In genomic region chr19:14786421-14786851, GRCh38 we compare ENCODE assay signal across 9 cellular contexts. TPM values are rescaled to one million over a fixed set of nuclear protein-coding genes. Genes with fewer than 3 reads are reported as not detected.
A peak's percentile ranks its signal among the peaks of the same experiment; 100 is the strongest.
DNase-seq lines count a peak whose midpoint lies in the region; ATAC-seq and TF ChIP-seq lines count a peak whose summit lies in the region.
"Had no signal": no experiment of that assay in that cellular context is flagged by ENCODE, and none has a peak within 500 bp of the region (broad histone marks: within the 10 kb centered on the region; RNA-seq: fewer than 3 reads in every experiment).

No MANE protein-coding gene starts in this region.

- peaks cover 15% of the 10 kb centered on the region for H3K27me3 Mint-ChIP-seq in activated naive CD4-positive, alpha-beta T cell treated with anti-CD3 and anti-CD28 coated beads for 36 hours (ENCODE audit: low read depth)

- H3K4me2 ChIP-seq in HCT116 (ENCODE audit: low read length): peak overlapping the region; percentile 71

- no peaks in the 10 kb centered on the region for H3K36me3 Mint-ChIP-seq in activated naive CD4-positive, alpha-beta T cell treated with anti-CD3 and anti-CD28 coated beads for 36 hours (ENCODE audit: low read depth)

- intact Hi-C loops in HCT116 (cut with micrococcal nuclease): loop anchor here (2.0 kb wide), 1 partner anchor 364 kb away; no protein-coding TSS in a partner anchor
- intact Hi-C loops in activated naive CD4-positive, alpha-beta T cell treated with anti-CD3 and anti-CD28 coated beads for 36 hours (cut with micrococcal nuclease): loop anchor here (2.0 kb wide), 1 partner anchor 102 kb away; no protein-coding TSS in a partner anchor

- RAD21 ChIA-PET in HCT116 (lab: Charles Lee; ENCODE audit: low non-redundant PET in 1 of 2, low total read pairs in 2 of 2, uncharacterized antibody in 2 of 2, unreplicated experiment in 2 of 2): interaction anchor here in 1 of 2 experiments (1.5 kb wide), 1 partner anchor 103 kb away, joined by 4 read pairs; no protein-coding TSS in a partner anchor

- H3K9me3 ChIP-seq in BE2C (no peaks in the 10 kb centered on the region), HCT116 (ENCODE audit: control insufficient read depth in 1 of 2, insufficient read depth in 1 of 2, low read depth in 1 of 2, low read length in 2 of 2) (no peaks in the 10 kb centered on the region), upper lobe of left lung (no peaks in the 10 kb centered on the region)

- no peak for TF ChIP-seq EP300 in upper lobe of left lung (IDR thresholded peaks at IDR 0.05)

- H3K4me1 ChIP-seq in BE2C (no peaks in the 10 kb centered on the region), HCT116 (ENCODE audit: control insufficient read depth in 1 of 2, insufficient read depth in 2 of 2, low read length in 2 of 2) (peaks cover 14 to 24% of the 10 kb centered on the region in 2 experiments; a peak in 3 of 4 replicates), upper lobe of left lung (peaks cover 0 to 13% (median 3%) of the 10 kb centered on the region in 4 donors)

- H3K27ac ChIP-seq in HCT116 (ENCODE audit: low read depth, low read length) (no peak overlapping the region), upper lobe of left lung (peak overlapping the region in 1 of 4 donors; percentile 64)

- no peaks in the 10 kb centered on the region for H3K79me2 ChIP-seq in HCT116 (ENCODE audit: insufficient read depth, low read length)

- no peak for TF ChIP-seq POLR2A in HCT116 (IDR thresholded peaks at IDR 0.05; ENCODE audit: borderline replicate concordance, extremely low read depth, insufficient read depth, insufficient read length)
- TF ChIP-seq POLR2A in upper lobe of left lung (IDR thresholded peaks at IDR 0.05): no peak

- no peaks in the 10 kb centered on the region for H3K36me3 ChIP-seq in BE2C
- no peaks in the 10 kb centered on the region for H3K36me3 ChIP-seq in HCT116 (ENCODE audit: control insufficient read depth in 1 of 2, insufficient read depth in 2 of 2, low read length in 2 of 2)
- H3K36me3 ChIP-seq in kidney epithelial cell (ENCODE audit: control insufficient read depth, insufficient read depth, low read length): no peaks in the 10 kb centered on the region
- H3K36me3 ChIP-seq in upper lobe of left lung: no peaks in the 10 kb centered on the region

- TF ChIP-seq CTCF in BE2C (IDR thresholded peaks at IDR 0.05; ENCODE audit: low read depth, low read length) (peak; percentile 56), HCT116 (IDR thresholded peaks at IDR 0.05 in 2 of 3, conservative IDR thresholded peaks at IDR 0.05 in 1 of 3; ENCODE audit: borderline replicate concordance in 1 of 3, insufficient read depth in 1 of 3, low read depth in 2 of 3, low read length in 2 of 3) (peak; percentile 70 to 95 (median 90); a peak in 5 of 6 replicates), kidney epithelial cell (IDR thresholded peaks at IDR 0.05; ENCODE audit: insufficient read depth, low read length, poor library complexity, severe bottlenecking) (peak; percentile 62), upper lobe of left lung (IDR thresholded peaks at IDR 0.05) (peak; percentile 52 to 69 (median 62))

- WGBS in upper lobe of left lung, 2 donors: 16 to 57% methylated on average over 6 to 15 of the region's 18 CpGs

- H3K4me3 Mint-ChIP-seq in activated naive CD4-positive, alpha-beta T cell treated with anti-CD3 and anti-CD28 coated beads for 36 hours: no peak overlapping the region

- POLR2A ChIA-PET in HCT116 (lab: Charles Lee): interaction anchor here (0.9 to 1.2 kb wide), 2 partner anchors 9 kb away, joined by 3 to 4 read pairs; no protein-coding TSS in a partner anchor

- peaks cover 2% of the 10 kb centered on the region for H3K9me3 Mint-ChIP-seq in activated naive CD4-positive, alpha-beta T cell treated with anti-CD3 and anti-CD28 coated beads for 36 hours

- ATAC-seq in HCT116 (peak; percentile 84), upper lobe of left lung (ENCODE audit: low FRiP score in 2 of 2) (peak in 1 of 2 donors; percentile 62), GM18517 (IDR thresholded peaks at IDR 0.05; ENCODE audit: unreplicated experiment) (no peak), HG03457 (IDR thresholded peaks at IDR 0.05; ENCODE audit: unreplicated experiment) (no peak)

- H3K27me3 ChIP-seq in BE2C (no peaks in the 10 kb centered on the region), HCT116 (ENCODE audit: insufficient read depth, low read length) (no peaks in the 10 kb centered on the region), kidney epithelial cell (ENCODE audit: control insufficient read depth, insufficient read depth, low read length) (no peaks in the 10 kb centered on the region), upper lobe of left lung (no peaks in the 10 kb centered on the region)

- no peak overlapping the region for H3K27ac Mint-ChIP-seq in activated naive CD4-positive, alpha-beta T cell treated with anti-CD3 and anti-CD28 coated beads for 36 hours

- no TSS peak for BruUV-seq in HCT116 (replicated peaks; lab: Mats Ljungman, UMichigan)

- peaks cover 15% of the 10 kb centered on the region for H3K4me1 Mint-ChIP-seq in activated naive CD4-positive, alpha-beta T cell treated with anti-CD3 and anti-CD28 coated beads for 36 hours (ENCODE audit: low read depth)

- DNase-seq in BE2C: peak; percentile 20
- no peak for DNase-seq in HCT116 (ENCODE audit: low read depth, low spot score)
- DNase-seq in activated naive CD4-positive, alpha-beta T cell treated with anti-CD3 and anti-CD28 coated beads for 36 hours: peak; percentile 32
- DNase-seq in kidney epithelial cell (ENCODE audit: low read depth): no peak
- peak; percentile 44 to 87 for DNase-seq in upper lobe of left lung
- no peak for DNase-seq in HCEC 1CT

- peak; percentile 85 for TF ChIP-seq RAD21 in HCT116 (IDR thresholded peaks at IDR 0.05; ENCODE audit: low read depth)

- peak overlapping the region; percentile 24 for H2AFZ ChIP-seq in HCT116 (ENCODE audit: low read depth, low read length, poor library complexity, severe bottlenecking)

- no peaks in the 10 kb centered on the region for H4K20me1 ChIP-seq in HCT116 (ENCODE audit: insufficient read depth)

- H3K4me3 ChIP-seq in BE2C (ENCODE audit: low read depth, low read length) (no peak overlapping the region), HCT116 (replicated peaks in 1 of 2; ENCODE audit: low read depth in 1 of 2, low read length in 2 of 2) (peak overlapping the region; percentile 22 to 39), kidney epithelial cell (ENCODE audit: low read depth, low read length) (no peak overlapping the region), upper lobe of left lung (no peak overlapping the region)

- no peaks in the 10 kb centered on the region for H3K9me2 ChIP-seq in HCT116 (ENCODE audit: insufficient read depth)

- no peak overlapping the region for H3K9ac ChIP-seq in HCT116 (ENCODE audit: low read length)

- CTCF ChIA-PET in HCT116 (lab: Charles Lee): interaction anchor here (0.8 to 2.8 kb wide), 13 partner anchors 9 to 375 kb away, joined by 3 to 15 read pairs (median 5); no protein-coding TSS in a partner anchor
- CTCF ChIA-PET in activated naive CD4-positive, alpha-beta T cell treated with anti-CD3 and anti-CD28 coated beads for 36 hours (lab: Charles Lee): interaction anchor here (0.6 to 2.7 kb wide), 11 partner anchors 9 to 241 kb away, joined by 3 to 12 read pairs (median 3); no protein-coding TSS in a partner anchor

TF ChIP-seq in HCT116, 20 proteins besides CTCF, POLR2A, EP300 and RAD21 (continues in another document):
- no peak for TF ChIP-seq CBX3 (IDR thresholded peaks at IDR 0.05; ENCODE audit: low read depth)
- TF ChIP-seq POLR2AphosphoS5 (IDR thresholded peaks at IDR 0.05; ENCODE audit: low read depth, low read length): no peak
- TF ChIP-seq TCF7L2 (IDR thresholded peaks at IDR 0.05; ENCODE audit: borderline replicate concordance, extremely low read depth, insufficient read depth, insufficient read length): no peak
- TF ChIP-seq ZBTB33 (IDR thresholded peaks at IDR 0.05; ENCODE audit: extremely low read depth, insufficient replicate concordance, low read length): no peak
- no peak for TF ChIP-seq ZFX (IDR thresholded peaks at IDR 0.05)
- TF ChIP-seq CEBPB (IDR thresholded peaks at IDR 0.05; ENCODE audit: low read depth): no peak

RNA-seq across cellular contexts. Expression of gene ADGRE2, which starts 8.1 kb away (rescaled TPM):
- not detected for polyA plus RNA-seq in BE2C (2012; ENCODE audit: insufficient read depth, insufficient read length, low read depth)
- total RNA-seq in HCT116 (2021; ENCODE audit: unreplicated experiment) (8.4 TPM), kidney epithelial cell (0.21 and 0.27 TPM in 2 replicates), upper lobe of left lung (10 to 100 TPM; 12.3 to 24.1 (median 18.1) TPM)
- polyA plus RNA-seq in HCT116 (2012): 6.8 TPM in 2 replicates
- total RNA-seq in activated naive CD4-positive, alpha-beta T cell treated with anti-CD3 and anti-CD28 coated beads for 36 hours: under 1 TPM; 0.40 to 0.45 TPM

RNA-seq across cellular contexts. Expression of gene OR7A5, which starts 48.5 kb away (rescaled TPM):
- polyA plus RNA-seq in BE2C (2012; ENCODE audit: insufficient read depth, insufficient read length, low read depth): not detected
- total RNA-seq in HCT116 (2021; ENCODE audit: unreplicated experiment): not detected
- not detected in 2 replicates for polyA plus RNA-seq in HCT116 (2012)
- not detected for total RNA-seq in activated naive CD4-positive, alpha-beta T cell treated with anti-CD3 and anti-CD28 coated beads for 36 hours
- total RNA-seq in kidney epithelial cell: not detected in 2 replicates
- total RNA-seq in upper lobe of left lung: not detected
- total RNA-seq: temporal lobe had no signal

RNA-seq across cellular contexts. Expression of gene OR7C1, which starts 48.5 kb away (rescaled TPM):
- 0.28 TPM for polyA plus RNA-seq in BE2C (2012; ENCODE audit: insufficient read depth, insufficient read length, low read depth)
- not detected for total RNA-seq in HCT116 (2021; ENCODE audit: unreplicated experiment)
- not detected in 2 replicates for polyA plus RNA-seq in HCT116 (2012)
- total RNA-seq in activated naive CD4-positive, alpha-beta T cell treated with anti-CD3 and anti-CD28 coated beads for 36 hours: not detected
- total RNA-seq in kidney epithelial cell: not detected in 2 replicates
- not detected for total RNA-seq in upper lobe of left lung
- total RNA-seq: temporal lobe had no signal

Comparison
In these comparisons a context has a peak if more than half of its experiments do, and no peak if none do; other contexts are left out.
1. DNase-seq: peak in BE2C (single experiment), activated naive CD4-positive, alpha-beta T cell treated with anti-CD3 and anti-CD28 coated beads for 36 hours (single experiment) and upper lobe of left lung (2 of 2); none in HCT116 (single experiment), kidney epithelial cell (single experiment) and HCEC 1CT (single experiment).
2. H3K4me3 ChIP-seq: peak in HCT116 (2 of 2); none in BE2C (single experiment), kidney epithelial cell (single experiment) and upper lobe of left lung (0 of 4).
3. Peak in every context shown above with its lines, with median percentiles within 50 percentile points of each other: CTCF ChIP-seq.